Comparison of ENCODE assay signal across 18 cellular contexts in the genomic region with DNA sequence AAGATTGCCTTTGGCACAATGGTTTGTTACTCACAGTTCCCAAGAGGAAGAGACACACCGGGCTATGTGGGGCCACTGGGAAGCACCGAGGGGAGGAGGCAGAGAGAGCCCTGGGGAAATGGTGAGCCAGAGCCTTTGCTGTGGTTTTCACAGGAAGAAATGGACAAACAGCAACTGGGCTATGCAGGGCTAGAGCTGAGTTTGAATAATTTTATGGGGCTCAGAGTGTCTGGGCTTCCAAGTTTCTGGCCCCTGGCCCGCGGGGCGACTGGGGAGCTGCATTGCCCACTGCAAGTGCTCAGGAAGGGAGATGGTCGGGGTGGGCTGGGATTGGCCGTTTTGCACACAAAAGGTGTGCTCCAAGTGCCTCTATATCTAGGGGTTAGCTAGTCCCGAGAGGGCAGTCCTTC.
DNase-seq lines count a peak whose midpoint lies in the region; ATAC-seq, FAIRE-seq and TF ChIP-seq lines count a peak whose summit lies in the region.
"Had no signal": no experiment of that assay in that cellular context is flagged by ENCODE, and none has a peak within 500 bp of the region (broad histone marks: within the 10 kb centered on the region; RNA-seq: fewer than 3 reads in every experiment).

No MANE protein-coding gene starts in this region.

- H4K8ac ChIP-seq in trophoblast cell (ENCODE audit: low read depth, low read length), result no peak overlapping the region

- H3K27ac ChIP-seq in lung (ENCODE audit: low read depth in 1 of 2, low read length in 1 of 2) (no peak overlapping the region), trophoblast cell (ENCODE audit: low read depth, low read length) (no peak overlapping the region)
- H3K27ac ChIP-seq in CD4-positive, alpha-beta memory T cell (ENCODE audit: low read depth, low read length), result no peak overlapping the region
- H3K27ac ChIP-seq: psoas muscle, upper lobe of left lung had no signal

- H3K27me3 ChIP-seq in lung (ENCODE audit: control insufficient read depth, insufficient read depth) (no peaks in the 10 kb centered on the region), trophoblast cell (ENCODE audit: insufficient read depth, low read length) (no peaks in the 10 kb centered on the region)
- H3K27me3 ChIP-seq in CD4-positive, alpha-beta memory T cell (ENCODE audit: insufficient read depth, low read length), result no peaks in the 10 kb centered on the region
- H3K27me3 ChIP-seq: upper lobe of left lung had no signal

- no peaks in the 10 kb centered on the region for H3K9me3 Mint-ChIP-seq in chondrocyte (ENCODE audit: low read depth)
- H3K9me3 Mint-ChIP-seq in CD4-positive, alpha-beta memory T cell, result peaks cover 0 to 2% (median 0%) of the 10 kb centered on the region in 8 donors
- H3K9me3 Mint-ChIP-seq: activated naive CD8-positive, alpha-beta T cell treated with anti-CD3 and anti-CD28 coated beads, Interleukin-2, amount 50 U/mL, for 24 hours had no signal

- H3K36me3 ChIP-seq in lung (ENCODE audit: control insufficient read depth in 2 of 2, insufficient read depth in 2 of 2, low read length in 2 of 2) (peaks cover 0 to 4% of the 10 kb centered on the region in 2 donors), trophoblast cell (ENCODE audit: control insufficient read depth in 1 of 2, insufficient read depth in 2 of 2, low read length in 2 of 2) (no peaks in the 10 kb centered on the region)
- no peaks in the 10 kb centered on the region for H3K36me3 ChIP-seq in CD4-positive, alpha-beta memory T cell (ENCODE audit: insufficient read depth, low read length)

- H4K91ac ChIP-seq in trophoblast cell (ENCODE audit: low read depth, low read length), result no peak overlapping the region

- no peaks in the 10 kb centered on the region for H3K27me3 Mint-ChIP-seq in chondrocyte (ENCODE audit: low read depth)
- H3K27me3 Mint-ChIP-seq in CD4-positive, alpha-beta memory T cell, result peaks cover 4 to 23% of the 10 kb centered on the region in 2 donors

- no peak for ATAC-seq in lung (ENCODE audit: insufficient read depth, low FRiP score)
- ATAC-seq: activated naive CD8-positive, alpha-beta T cell treated with anti-CD3 and anti-CD28 coated beads, Interleukin-2, amount 50 U/mL, for 24 hours; psoas muscle; T-helper 17 cell had no signal

- H2AK5ac ChIP-seq in trophoblast cell (ENCODE audit: low read length), result no peak overlapping the region

- no peak overlapping the region for H3K27ac Mint-ChIP-seq in chondrocyte (ENCODE audit: unreplicated experiment)
- H3K27ac Mint-ChIP-seq in CD4-positive, alpha-beta memory T cell, result no peak overlapping the region
- H3K27ac Mint-ChIP-seq: activated naive CD8-positive, alpha-beta T cell treated with anti-CD3 and anti-CD28 coated beads, Interleukin-2, amount 50 U/mL, for 24 hours; T-helper 17 cell had no signal

- no peaks in the 10 kb centered on the region for H3K9me3 ChIP-seq in lung (ENCODE audit: control insufficient read depth in 2 of 2, insufficient read depth in 1 of 2, low read length in 1 of 2)
- H3K9me3 ChIP-seq in CD4-positive, alpha-beta memory T cell (ENCODE audit: control insufficient read depth in 1 of 2, low read length in 2 of 2), result no peaks in the 10 kb centered on the region
- H3K9me3 ChIP-seq in trophoblast cell (ENCODE audit: insufficient read depth, low read depth, low read length), result no peaks in the 10 kb centered on the region
- H3K9me3 ChIP-seq: psoas muscle, upper lobe of left lung had no signal

- H3K4me1 Mint-ChIP-seq in chondrocyte (ENCODE audit: low read depth), result peaks cover 45% of the 10 kb centered on the region
- H3K4me1 Mint-ChIP-seq in CD4-positive, alpha-beta memory T cell, result no peaks in the 10 kb centered on the region
- H3K4me1 Mint-ChIP-seq: activated naive CD8-positive, alpha-beta T cell treated with anti-CD3 and anti-CD28 coated beads, Interleukin-2, amount 50 U/mL, for 24 hours had no signal

- 74 to 81% methylated on average over 8 of the region's 8 CpGs for whole genome bisulfite sequencing in lung, 2 donors
- WGBS in trophoblast cell (ENCODE audit: extremely low coverage, insufficient coverage, insufficient read length), result no CpG with 5 or more reads among the region's 8 CpGs

- DNase-seq in AG20443 (ENCODE audit: low spot score), result peak; percentile 43
- peak; percentile 24 for DNase-seq in H54 (ENCODE audit: insufficient read length, low spot score)
- peak; percentile 62 for DNase-seq in chondrocyte (ENCODE audit: low spot score)
- DNase-seq in lung (ENCODE audit: low spot score), result peak; percentile 27
- DNase-seq in CD4-positive, alpha-beta memory T cell, result no peak
- no peak for DNase-seq in SHP77 treated with DMSO at 0.1 percent for 48 hours (lab: John Stamatoyannopoulos, UW)
- DNase-seq in trophoblast cell, result no peak
- no peak for DNase-seq in NCI-H2107 treated with DMSO at 0.1 percent for 48 hours (lab: John Stamatoyannopoulos, UW; ENCODE audit: unreplicated experiment)
- DNase-seq: activated CD4-positive, alpha-beta T cell treated with anti-CD3 and anti-CD28 coated beads for 1 hour; activated naive CD8-positive, alpha-beta T cell treated with anti-CD3 and anti-CD28 coated beads, Interleukin-2, amount 50 U/mL, for 24 hours; activated T-cell treated with anti-CD3 and anti-CD28 coated beads, Interleukin-2, amount 50 U/mL, for 1 hour; NCI-H2227 treated with DMSO at 0.1 percent for 48 hours; OCI-M1; psoas muscle; stimulated activated CD4-positive, alpha-beta T cell treated with anti-CD3 and anti-CD28 coated beads, Interleukin-2, amount 100 ng/mL, for 24 hours; T-helper 17 cell; upper lobe of left lung had no signal

- POLR2A ChIA-PET in CD4-positive, alpha-beta memory T cell (lab: Charles Lee; ENCODE audit: partially characterized antibody), result no interaction called here

- no peak for TF ChIP-seq POLR2A in H54 (IDR thresholded peaks at IDR 0.05; ENCODE audit: low read depth, low read length)

- no peak overlapping the region for H2BK5ac ChIP-seq in trophoblast cell (ENCODE audit: low read depth, low read length, poor library complexity)

- TF ChIP-seq CTCF in chondrocyte (IDR thresholded peaks at IDR 0.05), result no peak
- TF ChIP-seq CTCF in lung (IDR thresholded peaks at IDR 0.05; ENCODE audit: control extremely low read depth, extremely low read depth), result no peak

- H3K4me3 Mint-ChIP-seq in chondrocyte (ENCODE audit: unreplicated experiment), result no peak overlapping the region
- H3K4me3 Mint-ChIP-seq in CD4-positive, alpha-beta memory T cell, result no peak overlapping the region
- H3K4me3 Mint-ChIP-seq: activated naive CD8-positive, alpha-beta T cell treated with anti-CD3 and anti-CD28 coated beads, Interleukin-2, amount 50 U/mL, for 24 hours; T-helper 17 cell had no signal

- H3K4me2 ChIP-seq in trophoblast cell (ENCODE audit: low read length), result no peak overlapping the region

- intact Hi-C loops in CD4-positive, alpha-beta memory T cell (cut with micrococcal nuclease), result no loop called here

- no peak overlapping the region for H3K4me3 ChIP-seq in lung
- H3K4me3 ChIP-seq in CD4-positive, alpha-beta memory T cell (ENCODE audit: low read length in 2 of 2), result no peak overlapping the region
- no peak overlapping the region for H3K4me3 ChIP-seq in trophoblast cell (ENCODE audit: low read depth, low read length)
- H3K4me3 ChIP-seq: psoas muscle, upper lobe of left lung had no signal

- H2AFZ ChIP-seq in trophoblast cell (ENCODE audit: insufficient read depth, low read length, poor library complexity), result no peak overlapping the region

- H3K14ac ChIP-seq in trophoblast cell (ENCODE audit: low read length), result no peak overlapping the region

- peaks cover 10% of the 10 kb centered on the region for H3K36me3 Mint-ChIP-seq in chondrocyte (ENCODE audit: low read depth)
- no peaks in the 10 kb centered on the region for H3K36me3 Mint-ChIP-seq in CD4-positive, alpha-beta memory T cell

- H3K79me2 ChIP-seq in trophoblast cell (ENCODE audit: control insufficient read depth, insufficient read depth, low read length, poor library complexity), result no peaks in the 10 kb centered on the region

- no peak overlapping the region for H3K23ac ChIP-seq in trophoblast cell (ENCODE audit: low read length)

- CTCF ChIA-PET in CD4-positive, alpha-beta memory T cell (lab: Charles Lee; ENCODE audit: partially characterized antibody), result interaction anchor here (1.7 kb wide), 1 partner anchor 388 kb away, joined by 8 read pairs; no protein-coding TSS in a partner anchor

- H2BK12ac ChIP-seq in trophoblast cell (ENCODE audit: low read length), result no peak overlapping the region

- no peak overlapping the region for H2BK120ac ChIP-seq in trophoblast cell (ENCODE audit: insufficient read depth, low read length, poor library complexity)

- no peak overlapping the region for H4K12ac ChIP-seq in trophoblast cell (ENCODE audit: low read depth, low read length)

- H3K4ac ChIP-seq in trophoblast cell (ENCODE audit: low read depth, low read length), result no peak overlapping the region

- no peak overlapping the region for H3K18ac ChIP-seq in trophoblast cell (ENCODE audit: low read length)

- H3K4me1 ChIP-seq in lung (ENCODE audit: control insufficient read depth in 2 of 2, insufficient read depth in 2 of 2, low read length in 2 of 2) (peaks cover 0 to 4% of the 10 kb centered on the region in 2 donors), trophoblast cell (ENCODE audit: control insufficient read depth in 1 of 2, insufficient read depth in 2 of 2, low read length in 2 of 2) (no peaks in the 10 kb centered on the region)
- no peaks in the 10 kb centered on the region for H3K4me1 ChIP-seq in CD4-positive, alpha-beta memory T cell (ENCODE audit: insufficient read depth, low read length)
- H3K4me1 ChIP-seq: psoas muscle had no signal

- no peak for FAIRE-seq in H54 (lab: Jason Lieb, UNC)
- FAIRE-seq: GM18507 had no signal

- H3K79me1 ChIP-seq in trophoblast cell (ENCODE audit: low read length), result no peaks in the 10 kb centered on the region

- H3K9ac ChIP-seq in trophoblast cell (ENCODE audit: low read length), result no peak overlapping the region

Comparison
In these comparisons a context has a peak if more than half of its experiments do, and no peak if none do; other contexts are left out.
1. DNase-seq: peak in AG20443 (single experiment), H54 (single experiment), chondrocyte (single experiment) and lung (single experiment); none in CD4-positive, alpha-beta memory T cell (0 of 5), SHP77 treated with DMSO at 0.1 percent for 48 hours (single experiment), trophoblast cell (0 of 2) and NCI-H2107 treated with DMSO at 0.1 percent for 48 hours (single experiment).